26 cellular contexts compared by ENCODE assay signal in the genomic region with DNA sequence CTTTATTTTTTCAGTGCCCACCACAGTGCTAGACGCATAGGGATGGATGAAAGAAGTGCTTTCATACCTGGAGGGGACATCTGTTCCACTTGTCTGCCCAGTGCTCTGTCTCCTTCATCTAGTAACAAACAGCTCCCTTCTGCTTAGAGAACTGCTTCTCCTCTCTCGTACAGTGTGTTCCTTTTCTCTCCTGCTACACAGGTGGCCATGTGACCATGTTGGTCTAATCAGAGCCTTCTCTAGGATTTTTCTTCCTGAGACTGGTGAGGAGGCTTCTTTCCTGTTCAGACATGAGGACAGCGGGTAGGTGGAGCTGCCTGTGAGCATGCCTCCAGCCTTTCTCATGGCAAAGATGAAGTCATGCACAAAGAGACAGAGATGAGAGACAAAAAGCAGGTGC.
"Had no signal": no experiment of that assay in that cellular context is flagged by ENCODE, and none has a peak within 500 bp of the region (broad histone marks: within the 10 kb centered on the region; RNA-seq: fewer than 3 reads in every experiment).

No MANE protein-coding gene starts in this region.

- H3K4me1 Mint-ChIP-seq: natural killer cell; stimulated activated naive CD8-positive, alpha-beta T cell treated with anti-CD3 and anti-CD28 coated beads, Interleukin-15, amount 100 ng/mL, for 72 hours had no signal

- H3K36me3 Mint-ChIP-seq: natural killer cell had no signal

- H3K4me3 Mint-ChIP-seq: effector memory CD8-positive, alpha-beta T cell; natural killer cell; stimulated activated naive CD8-positive, alpha-beta T cell treated with anti-CD3 and anti-CD28 coated beads, Interleukin-15, amount 100 ng/mL, for 72 hours had no signal

- H3K4me2 ChIP-seq: smooth muscle cell had no signal

- H3K27me3 ChIP-seq: ovary, right lobe of liver, transverse colon, upper lobe of right lung, uterus had no signal

- H3K4me1 ChIP-seq: esophagus muscularis mucosa, left lung, lower lobe of right lung, right lobe of liver, suprapubic skin, transverse colon, upper lobe of right lung, uterus had no signal

- H3K4me3 ChIP-seq: esophagus muscularis mucosa, heart right ventricle, left lung, lower lobe of right lung, ovary, right lobe of liver, smooth muscle cell, suprapubic skin, transverse colon, upper lobe of right lung, uterus had no signal

- DNase-seq: cortex of kidney; effector memory CD8-positive, alpha-beta T cell; foreskin melanocyte; glutamatergic neuron; heart right ventricle; hippocampal formation; left cardiac atrium; left lung; lower lobe of right lung; natural killer cell; occipital lobe; ovary; stimulated activated CD4-positive, alpha-beta T cell treated with anti-CD3 and anti-CD28 coated beads, Interleukin-12 subunit alpha, Interleukin-12 subunit beta, amount 100 ng/mL, for 4 hours; stimulated activated CD4-positive, alpha-beta T cell treated with anti-CD3 and anti-CD28 coated beads, Interleukin-1b, Interleukin-23, amount 100 ng/mL, for 48 hours; stimulated activated CD4-positive, alpha-beta T cell treated with anti-CD3 and anti-CD28 coated beads, Interleukin-4, amount 100 ng/mL, for 1 hour; stimulated activated CD8-positive, alpha-beta memory T cell treated with anti-CD3 and anti-CD28 coated beads, Interleukin-4, amount 100 ng/mL, for 48 hours; stimulated activated naive CD4-positive, alpha-beta T cell; stimulated activated naive CD8-positive, alpha-beta T cell treated with anti-CD3 and anti-CD28 coated beads, Interleukin-15, amount 100 ng/mL, for 72 hours; transverse colon; upper lobe of right lung; uterus had no signal

- H3K27ac Mint-ChIP-seq: effector memory CD8-positive, alpha-beta T cell; natural killer cell; progenitor cell of endocrine pancreas; stimulated activated naive CD8-positive, alpha-beta T cell treated with anti-CD3 and anti-CD28 coated beads, Interleukin-15, amount 100 ng/mL, for 72 hours had no signal

- H3K27ac ChIP-seq: esophagus muscularis mucosa, heart right ventricle, left lung, lower lobe of right lung, ovary, right lobe of liver, suprapubic skin, transverse colon, upper lobe of right lung, uterus had no signal

- H3K36me3 ChIP-seq: esophagus muscularis mucosa, heart right ventricle, left lung, lower lobe of right lung, ovary, right lobe of liver, suprapubic skin, transverse colon, upper lobe of right lung, uterus had no signal

- H3K9me3 Mint-ChIP-seq: effector memory CD8-positive, alpha-beta T cell; natural killer cell; stimulated activated naive CD8-positive, alpha-beta T cell treated with anti-CD3 and anti-CD28 coated beads, Interleukin-15, amount 100 ng/mL, for 72 hours had no signal

- H3K9me3 ChIP-seq: esophagus muscularis mucosa, heart right ventricle, left lung, lower lobe of right lung, ovary, right lobe of liver, suprapubic skin, transverse colon, upper lobe of right lung, uterus had no signal
